ENCODE assay signal across 8 cellular contexts in genomic region chr1:33430751-33431593, GRCh38. TPM values are rescaled to one million over a fixed set of nuclear protein-coding genes. Genes with fewer than 3 reads are reported as not detected.
A peak's percentile ranks its signal among the peaks of the same experiment; 100 is the strongest.
DNase-seq lines count a peak whose midpoint lies in the region; ATAC-seq and TF ChIP-seq lines count a peak whose summit lies in the region.

Gene PHC2, minus strand, starts transcription at chr1:33431095. Its CDS starts 55,556 bp downstream, at chr1:33375539.

- H3K4ac ChIP-seq in neuronal stem cell (ENCODE audit: low read length), result no peak within 1 kb of the TSS

- H3K36me3 ChIP-seq in ES-I3 (ENCODE audit: insufficient read depth, low read length) (no peaks in the 10 kb centered on the region), neuronal stem cell (replicated peaks in 1 of 2; ENCODE audit: control insufficient read depth in 2 of 2, insufficient read depth in 2 of 2, low read length in 2 of 2) (no peaks in the 10 kb centered on the region)

- TF ChIP-seq CTCF in NB4 (IDR thresholded peaks at IDR 0.05; ENCODE audit: low read depth, low read length), result no peak

- peaks cover 0 to 17% (median 15%) of the 10 kb centered on the region in 3 experiments for H3K27me3 ChIP-seq in neuronal stem cell (ENCODE audit: control insufficient read depth in 3 of 3, insufficient read depth in 3 of 3, low read depth in 1 of 3, low read length in 3 of 3)

- peak; percentile 92 for ATAC-seq in SK-N-SH treated with all-trans-retinoic acid at 6 μM for 48 hours

- no peak within 1 kb of the TSS for H2AK5ac ChIP-seq in neuronal stem cell (ENCODE audit: low read depth, low read length)

- H3K4me1 ChIP-seq in ES-I3 (ENCODE audit: insufficient read depth, low read length), result peaks cover 41% of the 10 kb centered on the region
- H3K4me1 ChIP-seq in neuronal stem cell (ENCODE audit: control insufficient read depth in 2 of 2, insufficient read depth in 1 of 2, low read depth in 1 of 2, low read length in 2 of 2), result peaks cover 15 to 25% of the 10 kb centered on the region in 2 donors

- H2BK5ac ChIP-seq in neuronal stem cell (ENCODE audit: low read length), result peak within 1 kb of the TSS; percentile 33

- DNase-seq in HEK293T (ENCODE audit: extremely low spot score) (peak; percentile 100), NB4 (ENCODE audit: low read depth) (peak; percentile 96), germinal center (ENCODE audit: low spot score) (peak; percentile 96), neuronal stem cell (ENCODE audit: low spot score) (peak; percentile 91), stromal cell of bone marrow (ENCODE audit: low read depth) (peak; percentile 94)
- peak; percentile 96 for DNase-seq in activated naive CD4-positive, alpha-beta T cell treated with anti-CD3 and anti-CD28 coated beads, Interleukin-2, amount 50 U/mL, for 16 hours

- CTCF ChIA-PET in HEK293T (lab: Yijun Ruan, JAX), result no interaction called here

- H2BK12ac ChIP-seq in neuronal stem cell (ENCODE audit: low read length), result no peak within 1 kb of the TSS

- peak within 1 kb of the TSS; percentile 81 for H3K18ac ChIP-seq in neuronal stem cell (ENCODE audit: low read length)

- WGBS in neuronal stem cell (ENCODE audit: extremely low coverage in 2 of 2, insufficient read length in 2 of 2, insufficient replicate concordance in 1 of 2), 2 donors, result no CpG with 5 or more reads among the region's 80 CpGs

- H3K9ac ChIP-seq in ES-I3 (ENCODE audit: low read depth, low read length), result peak within 1 kb of the TSS; percentile 51
- peak within 1 kb of the TSS; percentile 57 for H3K9ac ChIP-seq in neuronal stem cell (ENCODE audit: low read depth, low read length, poor library complexity)

- H3K9me3 ChIP-seq in ES-I3 (ENCODE audit: control insufficient read depth, insufficient read depth, low read length), result no peaks in the 10 kb centered on the region
- H3K9me3 ChIP-seq in neuronal stem cell (replicated peaks in 1 of 2; ENCODE audit: control insufficient read depth in 2 of 2, insufficient read depth in 1 of 2, low read depth in 1 of 2, low read length in 2 of 2), result no peaks in the 10 kb centered on the region

- no peaks in the 10 kb centered on the region for H3K79me1 ChIP-seq in neuronal stem cell (ENCODE audit: low read depth, low read length)

- no peak for TF ChIP-seq POLR2A in NB4 (IDR thresholded peaks at IDR 0.05; ENCODE audit: extremely low read depth, insufficient read length)

- POLR2A ChIA-PET in HEK293T (lab: Yijun Ruan, JAX), result no interaction called here

- H4K8ac ChIP-seq in neuronal stem cell (ENCODE audit: low read depth, low read length), result no peak within 1 kb of the TSS

- no peak within 1 kb of the TSS for H2BK120ac ChIP-seq in neuronal stem cell (ENCODE audit: low read depth, low read length)

- H2BK15ac ChIP-seq in neuronal stem cell (ENCODE audit: low read length), result peak within 1 kb of the TSS; percentile 10

- peak within 1 kb of the TSS; percentile 93 for H2AFZ ChIP-seq in neuronal stem cell (ENCODE audit: low read length)

- no peak within 1 kb of the TSS for H3K27ac ChIP-seq in neuronal stem cell (replicated peaks; ENCODE audit: low read length)

- H3K23ac ChIP-seq in neuronal stem cell (ENCODE audit: low read depth, low read length, poor library complexity), result peak within 1 kb of the TSS; percentile 53

- peak within 1 kb of the TSS; percentile 56 for H3K4me3 ChIP-seq in NB4 (ENCODE audit: low read depth, low read length)
- peak within 1 kb of the TSS; percentile 67 to 87 for H3K4me3 ChIP-seq in neuronal stem cell (ENCODE audit: low read length in 2 of 2)

- H3K14ac ChIP-seq in neuronal stem cell (ENCODE audit: low read length), result no peak within 1 kb of the TSS

- no peak within 1 kb of the TSS for H4K91ac ChIP-seq in neuronal stem cell (ENCODE audit: low read depth, low read length, poor library complexity)

- peak within 1 kb of the TSS; percentile 99 for H3K4me2 ChIP-seq in neuronal stem cell (ENCODE audit: insufficient read depth, low read length, poor library complexity, severe bottlenecking)

TF ChIP-seq in HEK293T, 16 proteins besides CTCF, POLR2A, EP300 and RAD21:
- peak; percentile 75 for TF ChIP-seq FOXM1 (IDR thresholded peaks at IDR 0.05; ENCODE audit: borderline replicate concordance)
- no peak for TF ChIP-seq PKNOX1 (IDR thresholded peaks at IDR 0.05)
- no peak for TF ChIP-seq FOXA1 (IDR thresholded peaks at IDR 0.05)
- TF ChIP-seq L3MBTL2 (conservative IDR thresholded peaks at IDR 0.05), result peak; percentile 79
- TF ChIP-seq NFRKB (IDR thresholded peaks at IDR 0.05), result no peak
- no peak for TF ChIP-seq SUZ12 (IDR thresholded peaks at IDR 0.05)
- peak; percentile 61; the same call in 1 of the 2 replicates for TF ChIP-seq ARNT (IDR thresholded peaks at IDR 0.05)
- TF ChIP-seq ELF4 (IDR thresholded peaks at IDR 0.05), result no peak
- TF ChIP-seq HDGF (IDR thresholded peaks at IDR 0.05; ENCODE audit: borderline replicate concordance), result no peak
- TF ChIP-seq LEF1 (IDR thresholded peaks at IDR 0.05; ENCODE audit: borderline replicate concordance), result peak; percentile 79; the same call in 1 of the 2 replicates

TF ChIP-seq in SK-N-SH treated with all-trans-retinoic acid at 6 μM for 48 hours, 23 proteins besides CTCF, POLR2A, EP300 and RAD21:
- TF ChIP-seq ISL1 (CRISPR knock-in tag; IDR thresholded peaks at IDR 0.05), result no peak
- TF ChIP-seq BACH2 (CRISPR knock-in tag; IDR thresholded peaks at IDR 0.05; ENCODE audit: borderline replicate concordance), result no peak
- TF ChIP-seq CREB5 (CRISPR knock-in tag; IDR thresholded peaks at IDR 0.05; ENCODE audit: low read depth), result no peak
- no peak for TF ChIP-seq GLIS3 (CRISPR knock-in tag; IDR thresholded peaks at IDR 0.05)
- no peak for TF ChIP-seq RARB (CRISPR knock-in tag; IDR thresholded peaks at IDR 0.05)
- TF ChIP-seq ZFP30 (CRISPR knock-in tag; IDR thresholded peaks at IDR 0.05), result no peak
- TF ChIP-seq CSRNP3 (CRISPR knock-in tag; IDR thresholded peaks at IDR 0.05), result no peak
- TF ChIP-seq TOX (CRISPR knock-in tag; IDR thresholded peaks at IDR 0.05; ENCODE audit: borderline replicate concordance), result no peak

RNA-seq across cellular contexts. Expression of gene PHC2, which starts in this region (rescaled TPM):
- polyA plus RNA-seq in neuronal stem cell (2013, experiment 1 of 2), result 128 TPM
- 124 TPM for polyA plus RNA-seq in neuronal stem cell (2013, experiment 2 of 2)
